ENCODE assay signal across 8 cellular contexts in genomic region chr1:181424786-181425403, GRCh38. TPM values are rescaled to one million over a fixed set of nuclear protein-coding genes. Genes with fewer than 3 reads are reported as not detected.
A peak's percentile ranks its signal among the peaks of the same experiment; 100 is the strongest.
DNase-seq lines count a peak whose midpoint lies in the region; ATAC-seq lines count a peak whose summit lies in the region.

No MANE protein-coding gene starts in this region.

- intact Hi-C loops in left colon (cut with DNase I, micrococcal nuclease) = loop anchor here (5.0 kb wide), 2 partner anchors 233 to 238 kb away; no protein-coding TSS in a partner anchor

- DNase-seq in DMS 273 (lab: John Stamatoyannopoulos, UW; ENCODE audit: unreplicated experiment) = peak; percentile 96
- DNase-seq in NCI-H226 = peak; percentile 7
- peak; percentile 78 for DNase-seq in activated CD4-positive, CD25-positive, alpha-beta regulatory T cell treated with anti-CD3 and anti-CD28 coated beads, Interleukin-2, amount 50 U/mL, for 72 hours
- peak; percentile 83 for DNase-seq in cerebellar cortex (ENCODE audit: low spot score)
- peak; percentile 47 to 83 for DNase-seq in left colon
- peak; percentile 67 to 70 for DNase-seq in stimulated activated CD4-positive, alpha-beta T cell treated with anti-CD3 and anti-CD28 coated beads, Interleukin-4, amount 100 ng/mL, for 4 hours

- ATAC-seq in HG02678 (IDR thresholded peaks at IDR 0.05; ENCODE audit: unreplicated experiment) (peak; percentile 41), left colon (peak; percentile 56), GM18873 (IDR thresholded peaks at IDR 0.05; ENCODE audit: low FRiP score, unreplicated experiment) (no peak)

RNA-seq across cellular contexts. Expression of gene CACNA1E, which starts 58.4 kb away (rescaled TPM):
- under 1 TPM; 0.18 to 0.25 TPM for total RNA-seq in left colon

Comparison
In these comparisons a context has a peak if more than half of its experiments do, and no peak if none do; other contexts are left out.
1. DNase-seq: peak in every context shown above with its lines; median percentile 96 in DMS 273; 83 in cerebellar cortex; 78 in activated CD4-positive, CD25-positive, alpha-beta regulatory T cell treated with anti-CD3 and anti-CD28 coated beads, Interleukin-2, amount 50 U/mL, for 72 hours; 68 in stimulated activated CD4-positive, alpha-beta T cell treated with anti-CD3 and anti-CD28 coated beads, Interleukin-4, amount 100 ng/mL, for 4 hours; 65 in left colon; 7 in NCI-H226.